In the genomic region with DNA sequence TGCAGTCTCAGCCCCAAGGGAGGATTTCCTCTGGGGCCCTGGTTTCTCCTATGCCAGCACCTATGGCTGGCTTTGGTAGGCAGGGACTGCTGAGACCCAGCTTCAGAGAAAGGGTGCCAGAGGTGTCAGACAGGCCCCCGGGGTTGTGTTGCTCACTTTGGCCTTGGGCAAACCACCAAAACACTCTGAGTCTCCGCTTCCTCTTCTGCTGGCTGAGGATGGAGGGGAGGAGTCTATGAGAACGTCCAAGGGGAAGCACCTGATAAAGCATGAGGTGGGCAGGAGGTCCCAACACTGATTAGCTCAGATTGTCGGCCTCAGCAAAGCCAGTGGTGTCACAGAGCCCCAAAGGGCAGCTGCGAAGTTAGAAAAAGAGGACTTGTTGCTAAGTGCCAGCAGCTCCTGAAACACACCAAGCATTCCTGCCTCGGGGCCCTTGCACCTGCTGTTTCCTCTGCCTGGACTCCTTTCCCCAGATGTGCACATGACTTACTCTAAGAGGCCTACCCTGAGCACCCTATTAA, we compare ENCODE assay signal across 7 cellular contexts. TPM values are rescaled to one million over a fixed set of nuclear protein-coding genes. Genes with fewer than 3 reads are reported as not detected.
DNase-seq lines count a peak whose midpoint lies in the region; ATAC-seq and TF ChIP-seq lines count a peak whose summit lies in the region.

No MANE protein-coding gene starts in this region.

- DNase-seq in NOMO-1 treated with DMSO at 0.1 percent for 48 hours (lab: John Stamatoyannopoulos, UW; ENCODE audit: unreplicated experiment) (peak; percentile 6), osteoblast (ENCODE audit: insufficient read length, low spot score, missing footprints) (peak; percentile 62), Karpas-422 (no peak), NCI-H1048 (lab: John Stamatoyannopoulos, UW) (no peak)
- no peak for DNase-seq in activated CD8-positive, alpha-beta memory T cell treated with anti-CD3 and anti-CD28 coated beads for 24 hours

- H3K9me3 ChIP-seq in osteoblast (ENCODE audit: low read depth, low read length), result no peaks in the 10 kb centered on the region
- H3K9me3 ChIP-seq in Karpas-422 (ENCODE audit: low read length), result no peaks in the 10 kb centered on the region

- peak; percentile 92 for ATAC-seq in GM19043 (IDR thresholded peaks at IDR 0.05; ENCODE audit: low read depth, unreplicated experiment)
- peak; percentile 89 for ATAC-seq in HG02678 (IDR thresholded peaks at IDR 0.05; ENCODE audit: unreplicated experiment)

- H3K27ac ChIP-seq in osteoblast (ENCODE audit: low read depth, low read length) (no peak overlapping the region), Karpas-422 (ENCODE audit: low read length) (no peak overlapping the region)

- TF ChIP-seq CTCF in osteoblast (IDR thresholded peaks at IDR 0.05; ENCODE audit: extremely low read depth, low read depth, low read length), result no peak

- no peak overlapping the region for H3K4me3 ChIP-seq in osteoblast (ENCODE audit: insufficient read depth, low read length)
- H3K4me3 ChIP-seq in Karpas-422 (ENCODE audit: low read length), result no peak overlapping the region

- H3K27me3 ChIP-seq in osteoblast (ENCODE audit: insufficient read depth, low read length) (peaks cover 2% of the 10 kb centered on the region), Karpas-422 (ENCODE audit: low read length) (no peaks in the 10 kb centered on the region)

- H3K4me2 ChIP-seq in osteoblast (ENCODE audit: insufficient read depth, low read length) (no peak overlapping the region), Karpas-422 (ENCODE audit: low read depth, low read length, poor library complexity, severe bottlenecking) (no peak overlapping the region)

- H3K79me2 ChIP-seq in osteoblast (ENCODE audit: insufficient read depth, low read length), result no peaks in the 10 kb centered on the region
- H3K79me2 ChIP-seq in Karpas-422 (ENCODE audit: low read length), result no peaks in the 10 kb centered on the region

- no peaks in the 10 kb centered on the region for H4K20me1 ChIP-seq in osteoblast (ENCODE audit: insufficient read depth, low read length)
- H4K20me1 ChIP-seq in Karpas-422 (ENCODE audit: insufficient read depth, low read depth, low read length), result no peaks in the 10 kb centered on the region

- no peak overlapping the region for H2AFZ ChIP-seq in osteoblast (ENCODE audit: low read length)
- H2AFZ ChIP-seq in Karpas-422 (ENCODE audit: low read length), result no peak overlapping the region

- H3K9me2 ChIP-seq in Karpas-422 (replicated peaks; ENCODE audit: insufficient read depth, low read length), result no peaks in the 10 kb centered on the region

- peaks cover 4% of the 10 kb centered on the region for H3K4me1 ChIP-seq in osteoblast (ENCODE audit: insufficient read depth, low read length)
- H3K4me1 ChIP-seq in Karpas-422 (ENCODE audit: low read length), result no peaks in the 10 kb centered on the region

- peaks cover 32% of the 10 kb centered on the region for H3K36me3 ChIP-seq in osteoblast (ENCODE audit: insufficient read depth, low read length)
- peaks cover 7% of the 10 kb centered on the region; the same call in 1 of the 2 replicates for H3K36me3 ChIP-seq in Karpas-422 (ENCODE audit: insufficient read depth, low read length)

- no peak overlapping the region for H3K9ac ChIP-seq in Karpas-422 (ENCODE audit: low read length)

RNA-seq across cellular contexts. Expression of a gene that starts 10.5 kb away (rescaled TPM):
- not detected in 2 replicates for total RNA-seq in osteoblast
- not detected in 2 replicates for total RNA-seq in Karpas-422 (2014; rRNA removed; shearing (Covaris generic); ENCODE audit: low replicate concordance)

RNA-seq across cellular contexts. Expression of a gene that starts 17.4 kb away (rescaled TPM):
- total RNA-seq in osteoblast, result 22.1 and 25.7 TPM in 2 replicates
- 48.0 and 49.8 TPM in 2 replicates for total RNA-seq in Karpas-422 (2014; rRNA removed; shearing (Covaris generic); ENCODE audit: low replicate concordance)

RNA-seq across cellular contexts. Expression of a gene that starts 19.6 kb away (rescaled TPM):
- total RNA-seq in osteoblast, result 61.3 and 65.9 TPM in 2 replicates
- total RNA-seq in Karpas-422 (2014; rRNA removed; shearing (Covaris generic); ENCODE audit: low replicate concordance), result 123 and 129 TPM in 2 replicates

RNA-seq across cellular contexts. Expression of a gene that starts 32.4 kb away (rescaled TPM):
- 18.5 and 28.0 TPM in 2 replicates for total RNA-seq in osteoblast
- total RNA-seq in Karpas-422 (2014; rRNA removed; shearing (Covaris generic); ENCODE audit: low replicate concordance), result 238 and 244 TPM in 2 replicates

RNA-seq across cellular contexts. Expression of a gene that starts 49.6 kb away (rescaled TPM):
- total RNA-seq in osteoblast, result 31.5 and 47.7 TPM in 2 replicates
- not detected in 2 replicates for total RNA-seq in Karpas-422 (2014; rRNA removed; shearing (Covaris generic); ENCODE audit: low replicate concordance)

Comparison
In these comparisons a context has a peak if more than half of its experiments do, and no peak if none do; other contexts are left out.
1. DNase-seq: peak in NOMO-1 treated with DMSO at 0.1 percent for 48 hours (single experiment) and osteoblast (single experiment); none in Karpas-422 (single experiment), NCI-H1048 (single experiment) and activated CD8-positive, alpha-beta memory T cell treated with anti-CD3 and anti-CD28 coated beads for 24 hours (single experiment).